ENCODE assay signal across 8 cellular contexts in genomic region chr7:107564553-107565298, GRCh38. TPM values are rescaled to one million over a fixed set of nuclear protein-coding genes. Genes with fewer than 3 reads are reported as not detected.
DNase-seq lines count a peak whose midpoint lies in the region; ATAC-seq and TF ChIP-seq lines count a peak whose summit lies in the region.

No MANE protein-coding gene starts in this region.

- TF ChIP-seq CTCF in foreskin keratinocyte (conservative IDR thresholded peaks at IDR 0.05) (peak; percentile 50), gastrocnemius medialis (IDR thresholded peaks at IDR 0.05 in 4 of 5, conservative IDR thresholded peaks at IDR 0.05 in 1 of 5) (no peak)

- DNase-seq in activated CD4-positive, alpha-beta T cell treated with anti-CD3 and anti-CD28 coated beads, Interleukin-2, amount 10 ng/mL, durations not matched to agents 24 days and 14 days: no peak
- DNase-seq in activated CD4-positive, alpha-beta T cell treated with anti-CD3 and anti-CD28 coated beads, Interleukin-2, amount 50 U/mL, for 4 hours: no peak
- DNase-seq in T-helper 17 cell: no peak
- DNase-seq in foreskin keratinocyte: peak; percentile 88 to 95
- no peak for DNase-seq in gastrocnemius medialis
- no peak for DNase-seq in NCI-H526 treated with DMSO at 0.1 percent for 48 hours (lab: John Stamatoyannopoulos, UW)
- DNase-seq in islet precursor cell: no peak
- no peak for DNase-seq in T1000 (lab: John Stamatoyannopoulos, UW)

- H3K4me3 ChIP-seq in gastrocnemius medialis: peak overlapping the region; percentile 78 to 99 (median 95)

- in situ Hi-C loops in gastrocnemius medialis (cut with MboI; ENCODE audit: low sequenced_read_pairs in 4 of 4): loop anchor here in 1 of 4 donors (25.0 kb wide), 1 partner anchor 377 kb away; no protein-coding TSS in a partner anchor

- peak overlapping the region; percentile 98 for H3K27ac ChIP-seq in foreskin keratinocyte
- peak overlapping the region; percentile 92 to 99 (median 98) for H3K27ac ChIP-seq in gastrocnemius medialis

- no peaks in the 10 kb centered on the region for H3K36me3 ChIP-seq in gastrocnemius medialis

- H3K4me3 Mint-ChIP-seq in activated CD4-positive, alpha-beta T cell treated with anti-CD3 and anti-CD28 coated beads, Interleukin-2, amount 10 ng/mL, durations not matched to agents 24 days and 14 days: peak overlapping the region; percentile 85
- H3K4me3 Mint-ChIP-seq in T-helper 17 cell: peak overlapping the region; percentile 89

- peaks cover 43% of the 10 kb centered on the region for H3K4me1 Mint-ChIP-seq in activated CD4-positive, alpha-beta T cell treated with anti-CD3 and anti-CD28 coated beads, Interleukin-2, amount 10 ng/mL, durations not matched to agents 24 days and 14 days
- peaks cover 46% of the 10 kb centered on the region for H3K4me1 Mint-ChIP-seq in T-helper 17 cell

- H3K27me3 ChIP-seq in foreskin keratinocyte: no peaks in the 10 kb centered on the region
- H3K27me3 ChIP-seq in gastrocnemius medialis: no peaks in the 10 kb centered on the region

- peaks cover 16% of the 10 kb centered on the region for H3K36me3 Mint-ChIP-seq in activated CD4-positive, alpha-beta T cell treated with anti-CD3 and anti-CD28 coated beads, Interleukin-2, amount 10 ng/mL, durations not matched to agents 24 days and 14 days (ENCODE audit: low read depth)
- no peaks in the 10 kb centered on the region for H3K36me3 Mint-ChIP-seq in T-helper 17 cell (ENCODE audit: low read depth)

- H3K4me1 ChIP-seq in foreskin keratinocyte (peaks cover 24% of the 10 kb centered on the region), gastrocnemius medialis (peaks cover 33 to 36% of the 10 kb centered on the region in 2 donors)

- H3K27me3 Mint-ChIP-seq in activated CD4-positive, alpha-beta T cell treated with anti-CD3 and anti-CD28 coated beads, Interleukin-2, amount 10 ng/mL, durations not matched to agents 24 days and 14 days: no peaks in the 10 kb centered on the region
- H3K27me3 Mint-ChIP-seq in T-helper 17 cell: no peaks in the 10 kb centered on the region

- ATAC-seq in T-helper 17 cell (no peak), foreskin keratinocyte (peak; percentile 71), gastrocnemius medialis (no peak)

- peak overlapping the region; percentile 85 for H3K27ac Mint-ChIP-seq in activated CD4-positive, alpha-beta T cell treated with anti-CD3 and anti-CD28 coated beads, Interleukin-2, amount 10 ng/mL, durations not matched to agents 24 days and 14 days
- H3K27ac Mint-ChIP-seq in T-helper 17 cell: peak overlapping the region; percentile 93

- H3K9me3 ChIP-seq in T-helper 17 cell (ENCODE audit: control insufficient read depth, low read length, poor library complexity, severe bottlenecking) (no peaks in the 10 kb centered on the region), gastrocnemius medialis (no peaks in the 10 kb centered on the region)

- no peaks in the 10 kb centered on the region for H3K9me3 Mint-ChIP-seq in activated CD4-positive, alpha-beta T cell treated with anti-CD3 and anti-CD28 coated beads, Interleukin-2, amount 10 ng/mL, durations not matched to agents 24 days and 14 days

- no peak for TF ChIP-seq POLR2A in gastrocnemius medialis (IDR thresholded peaks at IDR 0.05)

- intact Hi-C loops in activated CD4-positive, alpha-beta T cell treated with anti-CD3 and anti-CD28 coated beads, Interleukin-2, amount 10 ng/mL, durations not matched to agents 24 days and 14 days (cut with micrococcal nuclease): loop anchor here (1.0 to 5.0 kb wide), 5 partner anchors 95 to 328 kb away; partner anchors contain the start of gene DLD
- intact Hi-C loops in gastrocnemius medialis (cut with DNase I; ENCODE audit: low total_unique reads): loop anchor here (1.0 to 10.0 kb wide), 5 partner anchors 48 to 397 kb away; partner anchors contain the start of genes CBLL1 and HBP1

RNA-seq across cellular contexts. Expression of gene DUS4L, which starts 1.0 kb away (rescaled TPM):
- 12.9 and 14.9 TPM in 2 replicates for total RNA-seq in activated CD4-positive, alpha-beta T cell treated with anti-CD3 and anti-CD28 coated beads, Interleukin-2, amount 10 ng/mL, durations not matched to agents 24 days and 14 days
- total RNA-seq in T-helper 17 cell: 10 to 100 TPM; 11.0 to 11.3 TPM
- total RNA-seq in foreskin keratinocyte: 11.6 and 11.9 TPM in 2 replicates
- polyA plus RNA-seq in foreskin keratinocyte: 7.3 and 8.7 TPM in 2 replicates
- total RNA-seq in gastrocnemius medialis: 1 to 10 TPM; 3.1 to 5.8 (median 3.6) TPM

RNA-seq across cellular contexts. Expression of gene COG5, which starts 1.0 kb away (rescaled TPM):
- total RNA-seq in activated CD4-positive, alpha-beta T cell treated with anti-CD3 and anti-CD28 coated beads, Interleukin-2, amount 10 ng/mL, durations not matched to agents 24 days and 14 days: 40.9 and 43.3 TPM in 2 replicates
- total RNA-seq in T-helper 17 cell (10 to 100 TPM; 54.8 to 87.4 TPM), foreskin keratinocyte (46.5 and 48.4 TPM in 2 replicates), gastrocnemius medialis (10 to 100 TPM; 20.8 to 49.7 (median 25.7) TPM)
- polyA plus RNA-seq in foreskin keratinocyte: 12.8 and 14.9 TPM in 2 replicates

RNA-seq across cellular contexts. Expression of gene BCAP29, which starts 15.3 kb away (rescaled TPM):
- total RNA-seq in activated CD4-positive, alpha-beta T cell treated with anti-CD3 and anti-CD28 coated beads, Interleukin-2, amount 10 ng/mL, durations not matched to agents 24 days and 14 days: 43.6 and 52.0 TPM in 2 replicates
- total RNA-seq in T-helper 17 cell: 10 to 100 TPM; 13.6 to 16.5 TPM
- 70.4 and 80.3 TPM in 2 replicates for total RNA-seq in foreskin keratinocyte
- polyA plus RNA-seq in foreskin keratinocyte: 42.4 and 43.4 TPM in 2 replicates
- 100 to 1,000 TPM; 125 to 152 (median 129) TPM for total RNA-seq in gastrocnemius medialis

Comparison
In these comparisons a context has a peak if more than half of its experiments do, and no peak if none do; other contexts are left out.
1. DNase-seq: peak in foreskin keratinocyte (2 of 2); none in activated CD4-positive, alpha-beta T cell treated with anti-CD3 and anti-CD28 coated beads, Interleukin-2, amount 10 ng/mL, durations not matched to agents 24 days and 14 days (single experiment), activated CD4-positive, alpha-beta T cell treated with anti-CD3 and anti-CD28 coated beads, Interleukin-2, amount 50 U/mL, for 4 hours (0 of 2), T-helper 17 cell (0 of 3), gastrocnemius medialis (0 of 2), NCI-H526 treated with DMSO at 0.1 percent for 48 hours (single experiment), islet precursor cell (single experiment) and T1000 (single experiment).